In genomic region chr20:276620-277495, GRCh38 we compare ENCODE assay signal across 1 cellular context.
TF ChIP-seq lines count a peak whose summit lies in the region.

No MANE protein-coding gene starts in this region.

TF ChIP-seq in HCT116, 20 proteins besides CTCF, POLR2A, EP300 and RAD21:
- TF ChIP-seq SRF (IDR thresholded peaks at IDR 0.05; ENCODE audit: low read depth) (no peak), SP1 (IDR thresholded peaks at IDR 0.05; ENCODE audit: low read depth) (no peak), ZBTB33 (IDR thresholded peaks at IDR 0.05; ENCODE audit: extremely low read depth, insufficient replicate concordance, low read length) (no peak), ZFX (IDR thresholded peaks at IDR 0.05) (no peak), REST (IDR thresholded peaks at IDR 0.05; ENCODE audit: low read depth) (no peak), YY1 (IDR thresholded peaks at IDR 0.05; ENCODE audit: extremely low read depth, insufficient replicate concordance, low read depth, low read length) (no peak), TCF7L2 (IDR thresholded peaks at IDR 0.05; ENCODE audit: borderline replicate concordance, extremely low read depth, insufficient read depth, insufficient read length) (no peak), EZH2phosphoT487 (IDR thresholded peaks at IDR 0.05; ENCODE audit: borderline replicate concordance) (no peak), ZNF274 (IDR thresholded peaks at IDR 0.05; ENCODE audit: low read depth, low read length) (no peak), CEBPB (IDR thresholded peaks at IDR 0.05; ENCODE audit: low read depth) (no peak), ATF3 (IDR thresholded peaks at IDR 0.05) (no peak), MAX (IDR thresholded peaks at IDR 0.05) (no peak), EZH2 (IDR thresholded peaks at IDR 0.05) (no peak), FOSL1 (IDR thresholded peaks at IDR 0.05; ENCODE audit: low read depth) (no peak), EGR1 (IDR thresholded peaks at IDR 0.05; ENCODE audit: low read depth) (no peak), ELF1 (IDR thresholded peaks at IDR 0.05; ENCODE audit: borderline replicate concordance, low read depth) (no peak), POLR2AphosphoS5 (IDR thresholded peaks at IDR 0.05; ENCODE audit: low read depth, low read length) (no peak), SIN3A (IDR thresholded peaks at IDR 0.05; ENCODE audit: low read depth) (no peak)
